In genomic region chr17:48639982-48640857, GRCh38 we compare ENCODE assay signal across 13 cellular contexts.
"Had no signal": no experiment of that assay in that cellular context is flagged by ENCODE, and none has a peak within 500 bp of the region (broad histone marks: within the 10 kb centered on the region; RNA-seq: fewer than 3 reads in every experiment).

No MANE protein-coding gene starts in this region.

- H3K36me3 ChIP-seq: cardiac muscle cell, right atrium auricular region, suprapubic skin, upper lobe of left lung had no signal

- DNase-seq: activated CD4-positive, alpha-beta memory T cell treated with anti-CD3 and anti-CD28 coated beads for 36 hours; activated gamma-delta T cell treated with Interleukin-2 at 50 U/mL for 16 hours; activated T-cell treated with anti-CD3 and anti-CD28 coated beads for 4 hours; amniotic stem cell; effector memory CD8-positive, alpha-beta T cell; mesendoderm; occipital lobe; stimulated activated CD4-positive, alpha-beta T cell treated with anti-CD3 and anti-CD28 coated beads, Interleukin-2, amount 100 ng/mL, for 48 hours; stimulated activated naive CD8-positive, alpha-beta T cell treated with anti-CD3 and anti-CD28 coated beads, Interleukin-15, amount 100 ng/mL, for 72 hours; upper lobe of left lung had no signal

- H3K4me3 ChIP-seq: cardiac muscle cell, right atrium auricular region, suprapubic skin, upper lobe of left lung had no signal

- H3K4me1 ChIP-seq: right atrium auricular region had no signal

- H3K9me3 ChIP-seq: right atrium auricular region, suprapubic skin, upper lobe of left lung had no signal
